Comparison of ENCODE assay signal across 8 cellular contexts in genomic region chr10:71771821-71772617, GRCh38. TPM values are rescaled to one million over a fixed set of nuclear protein-coding genes. Genes with fewer than 3 reads are reported as not detected.
DNase-seq lines count a peak whose midpoint lies in the region; ATAC-seq, FAIRE-seq and TF ChIP-seq lines count a peak whose summit lies in the region.

No MANE protein-coding gene starts in this region.

- in situ Hi-C loops in K562 (cut with MboI): no loop called here

- peaks cover 7% of the 10 kb centered on the region for H3K36me3 ChIP-seq in CD4-positive, alpha-beta memory T cell (ENCODE audit: insufficient read depth, low read length)
- H3K36me3 ChIP-seq in PC-9 (ENCODE audit: low read depth) (peaks cover 6% of the 10 kb centered on the region), K562 (ENCODE audit: control insufficient read depth, insufficient read depth, low read length) (no peaks in the 10 kb centered on the region), liver (ENCODE audit: control insufficient read depth in 4 of 4, insufficient read depth in 3 of 4, low read depth in 1 of 4, low read length in 3 of 4) (no peaks in the 10 kb centered on the region), WERI-Rb-1 (no peaks in the 10 kb centered on the region)

- H2AFZ ChIP-seq in PC-9: no peak overlapping the region
- no peak overlapping the region for H2AFZ ChIP-seq in K562 (ENCODE audit: low read depth, low read length)

- H3K4me1 Mint-ChIP-seq in CD4-positive, alpha-beta memory T cell: peaks cover 55 to 91% (median 69%) of the 10 kb centered on the region in 4 donors

- H3K9me3 Mint-ChIP-seq in CD4-positive, alpha-beta memory T cell: peaks cover 0 to 2% (median 0%) of the 10 kb centered on the region in 8 donors

- no peaks in the 10 kb centered on the region for H3K9me1 ChIP-seq in K562 (ENCODE audit: control insufficient read depth, insufficient read depth, low read length)

- FAIRE-seq in K562 (lab: Jason Lieb, UNC): no peak

- H3K4me3 ChIP-seq in CD4-positive, alpha-beta memory T cell (ENCODE audit: low read length in 2 of 2): peak overlapping the region; percentile 84 to 95
- H3K4me3 ChIP-seq in PC-9 (peak overlapping the region; percentile 81), K562 (no peak overlapping the region), liver (ENCODE audit: low read depth in 1 of 3, low read length in 3 of 3) (peak overlapping the region in 1 of 3 donors; percentile 58), WERI-Rb-1 (ENCODE audit: low read depth, low read length) (no peak overlapping the region)

- TF ChIP-seq RAD21 in K562 (CRISPR knock-in tag; conservative IDR thresholded peaks at IDR 0.05 in 1 of 2, IDR thresholded peaks at IDR 0.05 in 1 of 2) (no peak), liver (IDR thresholded peaks at IDR 0.05) (no peak)

- H3K9ac ChIP-seq in K562 (ENCODE audit: insufficient read depth in 1 of 2, low read depth in 2 of 2, low read length in 2 of 2) (peak overlapping the region in 1 of 2 experiments; percentile 90; a peak in 1 of 4 replicates), liver (ENCODE audit: low read depth in 1 of 2, low read length in 2 of 2) (peak overlapping the region; percentile 45 to 56)

- no peak for TF ChIP-seq EP300 in K562 (IDR thresholded peaks at IDR 0.05; ENCODE audit: low read length)

- H3K4me2 ChIP-seq in PC-9 (peak overlapping the region; percentile 99), K562 (ENCODE audit: insufficient read depth, low read length) (no peak overlapping the region)

- no peaks in the 10 kb centered on the region for H4K20me1 ChIP-seq in PC-9 (ENCODE audit: insufficient read depth)
- peaks cover 3% of the 10 kb centered on the region; the same call in 1 of the 2 replicates for H4K20me1 ChIP-seq in K562 (replicated peaks; ENCODE audit: control insufficient read depth, insufficient read depth, low read length)

- intact Hi-C loops in CD4-positive, alpha-beta memory T cell (cut with micrococcal nuclease): loop anchor here (2.0 to 10.0 kb wide), 2 partner anchors 387 to 957 kb away; partner anchors contain the start of gene SGPL1
- intact Hi-C loops in PC-9 (cut with micrococcal nuclease; ENCODE audit: unreplicated experiment) (loop anchor here (2.0 kb wide), 2 partner anchors 73 to 117 kb away; no protein-coding TSS in a partner anchor), K562 (cut with micrococcal nuclease) (no loop called here)

- H3K9me3 ChIP-seq in CD4-positive, alpha-beta memory T cell (ENCODE audit: control insufficient read depth in 1 of 2, low read length in 2 of 2): no peaks in the 10 kb centered on the region
- H3K9me3 ChIP-seq in PC-9 (ENCODE audit: insufficient read depth, low read depth) (no peaks in the 10 kb centered on the region), K562 (replicated peaks; ENCODE audit: control insufficient read depth, insufficient read depth, low read depth, low read length) (no peaks in the 10 kb centered on the region), liver (ENCODE audit: control insufficient read depth in 4 of 4, low read length in 3 of 4) (no peaks in the 10 kb centered on the region), WERI-Rb-1 (ENCODE audit: severe bottlenecking) (no peaks in the 10 kb centered on the region)

- POLR2A ChIA-PET in CD4-positive, alpha-beta memory T cell (lab: Charles Lee; ENCODE audit: partially characterized antibody): interaction anchor here (0.8 to 18.5 kb wide), 9 partner anchors 25 to 395 kb away, joined by 3 to 1035 read pairs (median 38); partner anchors contain the start of gene PSAP
- POLR2A ChIA-PET in PC-9 (lab: Charles Lee; ENCODE audit: unreplicated experiment): interaction anchor here (0.6 kb wide), 2 partner anchors 79 to 463 kb away, joined by 5 read pairs; partner anchors contain the start of gene PSAP
- POLR2A ChIA-PET in K562 (lab: Yijun Ruan, JAX): interaction anchor here (0.6 to 2.3 kb wide), 7 partner anchors 8 to 898 kb away, joined by 3 to 12 read pairs (median 4); no protein-coding TSS in a partner anchor

- CTCF ChIA-PET in CD4-positive, alpha-beta memory T cell (lab: Charles Lee; ENCODE audit: partially characterized antibody): interaction anchor here (1.0 to 16.3 kb wide), 14 partner anchors 9 to 277 kb away, joined by 3 to 379 read pairs (median 22); partner anchors contain the start of gene C10orf105
- CTCF ChIA-PET in PC-9 (lab: Charles Lee): interaction anchor here (1.0 to 1.6 kb wide), 3 partner anchors 57 to 75 kb away, joined by 3 to 6 read pairs (median 4); no protein-coding TSS in a partner anchor
- CTCF ChIA-PET in K562 (lab: Yijun Ruan, JAX; ENCODE audit: low intra/inter-chr PET ratio): no interaction called here

- no peaks in the 10 kb centered on the region for H3K9me2 ChIP-seq in PC-9 (ENCODE audit: insufficient read depth)

- H3K4me3 Mint-ChIP-seq in CD4-positive, alpha-beta memory T cell: peak overlapping the region; percentile 95 to 97 (median 95)

- peaks cover 84% of the 10 kb centered on the region for H3K4me1 ChIP-seq in CD4-positive, alpha-beta memory T cell (ENCODE audit: insufficient read depth, low read length)
- H3K4me1 ChIP-seq in PC-9 (replicated peaks; ENCODE audit: insufficient read depth): peaks cover 74% of the 10 kb centered on the region
- H3K4me1 ChIP-seq in K562 (replicated peaks in 1 of 2; ENCODE audit: control insufficient read depth in 2 of 2, insufficient read depth in 2 of 2, low read length in 2 of 2): peaks cover 38 to 43% of the 10 kb centered on the region in 2 experiments
- peaks cover 8 to 24% (median 11%) of the 10 kb centered on the region in 4 donors for H3K4me1 ChIP-seq in liver (ENCODE audit: control insufficient read depth in 4 of 4, insufficient read depth in 4 of 4, low read length in 3 of 4)

- H3K36me3 Mint-ChIP-seq in CD4-positive, alpha-beta memory T cell: peaks cover 35 to 48% of the 10 kb centered on the region in 2 donors

- TF ChIP-seq CTCF in PC-9 (conservative IDR thresholded peaks at IDR 0.05) (no peak), K562 (IDR thresholded peaks at IDR 0.05 in 2 of 3, conservative IDR thresholded peaks at IDR 0.05 in 1 of 3; ENCODE audit: insufficient read depth in 2 of 3, low read depth in 1 of 3, low read length in 3 of 3) (no peak), liver (IDR thresholded peaks at IDR 0.05; ENCODE audit: low read depth, low read length, missing input control) (no peak), WERI-Rb-1 (IDR thresholded peaks at IDR 0.05; ENCODE audit: low read depth, low read length) (no peak)

- ATAC-seq in K562: no peak
- no peak for ATAC-seq in HG03457 (IDR thresholded peaks at IDR 0.05; ENCODE audit: unreplicated experiment)

- peak in 1 of 5 donors; percentile 82 for DNase-seq in CD4-positive, alpha-beta memory T cell
- peak; percentile 76 to 79 for DNase-seq in PC-9
- DNase-seq in K562 (ENCODE audit: extremely low read depth in 1 of 4, low spot score in 3 of 4): peak in 3 of 4 experiments; percentile 50 to 67 (median 62)
- peak; percentile 81 for DNase-seq in stromal cell of bone marrow (ENCODE audit: low read depth)
- no peak for DNase-seq in activated CD4-positive, CD25-positive, alpha-beta regulatory T cell (lab: John Stamatoyannopoulos, UW)
- DNase-seq in WERI-Rb-1: no peak

- no peak for TF ChIP-seq POLR2A in K562 (conservative IDR thresholded peaks at IDR 0.05)

- H3K27me3 ChIP-seq in CD4-positive, alpha-beta memory T cell (ENCODE audit: insufficient read depth, low read length): no peaks in the 10 kb centered on the region
- H3K27me3 ChIP-seq in PC-9 (ENCODE audit: insufficient read depth, low read depth) (no peaks in the 10 kb centered on the region), K562 (ENCODE audit: control insufficient read depth in 2 of 2, insufficient read depth in 2 of 2, low read length in 2 of 2) (no peaks in the 10 kb centered on the region), liver (ENCODE audit: control insufficient read depth in 4 of 4, insufficient read depth in 4 of 4, low read length in 3 of 4) (no peaks in the 10 kb centered on the region), WERI-Rb-1 (ENCODE audit: insufficient read depth, low read depth, severe bottlenecking) (no peaks in the 10 kb centered on the region)

- H3F3A ChIP-seq in PC-9 (ENCODE audit: insufficient read depth, low read depth): peaks cover 47% of the 10 kb centered on the region

- peak overlapping the region; percentile 93 for H3K27ac ChIP-seq in CD4-positive, alpha-beta memory T cell (ENCODE audit: low read depth, low read length)
- H3K27ac ChIP-seq in PC-9 (0 out of 2 replicates have a peak overlapping the region, but pooled peaks have one; percentile 53), K562 (ENCODE audit: extremely low read depth, low read depth, low read length) (no peak overlapping the region), liver (ENCODE audit: low read depth in 1 of 2, low read length in 2 of 2) (peak overlapping the region; percentile 33 to 74), WERI-Rb-1 (no peak overlapping the region)

- no peaks in the 10 kb centered on the region for H3K27me3 Mint-ChIP-seq in CD4-positive, alpha-beta memory T cell

- 13% methylated on average over 2 of the region's 2 CpGs for WGBS in K562 (ENCODE audit: insufficient coverage, low coverage, missing lambda C conversion rate)
- WGBS in liver: 64% methylated on average over 2 of the region's 2 CpGs

- peak overlapping the region; percentile 92 to 99 (median 95) for H3K27ac Mint-ChIP-seq in CD4-positive, alpha-beta memory T cell

- BruUV-seq in PC-9 (replicated peaks; lab: Mats Ljungman, UMichigan): no TSS peak
- TSS peak; percentile 37 for BruUV-seq in K562 (replicated peaks; lab: Mats Ljungman, UMichigan)

- peaks cover 43% of the 10 kb centered on the region for H3K79me2 ChIP-seq in PC-9 (ENCODE audit: low read depth)
- H3K79me2 ChIP-seq in K562 (ENCODE audit: control insufficient read depth, insufficient read depth, low read length): no peaks in the 10 kb centered on the region; the same call in 2 of the 3 replicates

RNA-seq across cellular contexts. Expression of gene VSIR, which starts 1.3 kb away (rescaled TPM):
- 10 to 100 TPM; 97.8 to 98.4 TPM for total RNA-seq in CD4-positive, alpha-beta memory T cell
- polyA plus RNA-seq in CD4-positive, alpha-beta memory T cell: 100 to 1,000 TPM; 350 to 372 TPM
- total RNA-seq in PC-9 (2021) (57.7 and 59.3 TPM in 2 replicates), K562 (2014; rRNA removed) (12.7 and 13.1 TPM in 2 replicates), K562 (2014; rRNA removed; fragmentation: Illumina TruSeq; extraction: Trizol) (2.4 and 3.0 TPM in 2 replicates), K562 (2015; rRNA removed; fragmentation: Illumina TruSeq; extraction: Trizol) (20.1 and 20.5 TPM in 2 replicates), K562 (2021) (15.2 and 15.7 TPM in 2 replicates), liver (10 to 100 TPM; 11.3 to 12.2 TPM)
- 4.2 and 14.4 TPM in 2 replicates for total RNA-seq in K562 (2011; cell fraction: chromatin; rRNA removed; ENCODE audit: low replicate concordance)
- 9.6 and 14.8 TPM in 2 replicates for total RNA-seq in K562 (2011; cell fraction: nucleolus; rRNA removed)
- 9.2 and 10.6 TPM in 2 replicates for total RNA-seq in K562 (2011; cell fraction: nucleoplasm; rRNA removed)
- polyA plus RNA-seq in K562 (2011; rRNA removed) (6.3 and 7.9 TPM in 2 replicates), K562 (2014; fragmentation: Illumina TruSeq; extraction: Trizol) (12.1 and 15.1 TPM in 2 replicates), K562 (2014; fragmentation: Nextera tagmentation; extraction: Ambion mirVana) (under 1 TPM; 0.14 to 0.41 TPM), K562 (2014; rRNA removed) (9.3 and 12.6 TPM in 2 replicates), liver (10 to 100 TPM in 1 of 2 donors, 1 to 10 TPM in 1; 7.2 to 10.3 TPM)
- polyA plus RNA-seq in K562 (2011; cell fraction: cytosol; rRNA removed): 4.8 and 19.8 TPM in 2 replicates
- 7.5 and 24.7 TPM in 2 replicates for polyA plus RNA-seq in K562 (2011; cell fraction: nucleus; rRNA removed)
- 17.5 and 209 TPM in 2 replicates for polyA plus RNA-seq in K562 (2012)
- polyA minus RNA-seq in K562 (2011; rRNA and poly(A)+ RNA removed): 2.1 and 6.2 TPM in 2 replicates
- 4.9 and 8.1 TPM in 2 replicates for polyA minus RNA-seq in K562 (2011; cell fraction: cytosol; rRNA and poly(A)+ RNA removed)
- 6.1 and 8.9 TPM in 2 replicates for polyA minus RNA-seq in K562 (2011; cell fraction: nucleus; rRNA and poly(A)+ RNA removed)

RNA-seq across cellular contexts. Expression of gene C10orf105, which starts 52.4 kb away (rescaled TPM):
- total RNA-seq in CD4-positive, alpha-beta memory T cell: under 1 TPM; 0.11 to 0.12 TPM
- polyA plus RNA-seq in CD4-positive, alpha-beta memory T cell: under 1 TPM; 0.07 TPM
- total RNA-seq in PC-9 (2021): not detected in 2 replicates
- 0.09 TPM in 1 of 2 replicates, not detected in the other for total RNA-seq in K562 (2011; cell fraction: chromatin; rRNA removed; ENCODE audit: low replicate concordance)
- 0.17 TPM in 1 of 2 replicates, not detected in the other for total RNA-seq in K562 (2011; cell fraction: nucleolus; rRNA removed)
- not detected in 2 replicates for total RNA-seq in K562 (2011; cell fraction: nucleoplasm; rRNA removed)
- not detected in 2 replicates for total RNA-seq in K562 (2014; rRNA removed)
- 0.03 and 0.04 TPM in 2 replicates for total RNA-seq in K562 (2014; rRNA removed; fragmentation: Illumina TruSeq; extraction: Trizol)
- 0.15 and 0.25 TPM in 2 replicates for total RNA-seq in K562 (2015; rRNA removed; fragmentation: Illumina TruSeq; extraction: Trizol)
- total RNA-seq in K562 (2021): 0.09 TPM in 2 replicates
- polyA plus RNA-seq in K562 (2011; rRNA removed): 0.04 TPM in 2 replicates
- 0.01 and 0.12 TPM in 2 replicates for polyA plus RNA-seq in K562 (2011; cell fraction: cytosol; rRNA removed)
- polyA plus RNA-seq in K562 (2011; cell fraction: nucleus; rRNA removed): 0.10 TPM in 1 of 2 replicates, not detected in the other
- 0.40 and 0.58 TPM in 2 replicates for polyA plus RNA-seq in K562 (2012)
- 0.03 and 0.07 TPM in 2 replicates for polyA plus RNA-seq in K562 (2014; fragmentation: Illumina TruSeq; extraction: Trizol)
- polyA plus RNA-seq in K562 (2014; fragmentation: Nextera tagmentation; extraction: Ambion mirVana): not detected
- polyA plus RNA-seq in K562 (2014; rRNA removed): 0.04 and 0.11 TPM in 2 replicates
- polyA minus RNA-seq in K562 (2011; rRNA and poly(A)+ RNA removed): 0.18 TPM in 1 of 2 replicates, not detected in the other
- 0.19 TPM in 1 of 2 replicates, not detected in the other for polyA minus RNA-seq in K562 (2011; cell fraction: cytosol; rRNA and poly(A)+ RNA removed)
- under 0.01 and 0.11 TPM in 2 replicates for polyA minus RNA-seq in K562 (2011; cell fraction: nucleus; rRNA and poly(A)+ RNA removed)
- under 1 TPM in 1 of 2 donors, not detected in 1; under 0.01 TPM for total RNA-seq in liver
- under 1 TPM in 1 of 2 donors, not detected in 1; 0.07 TPM for polyA plus RNA-seq in liver

Comparison
In these comparisons a context has a peak if more than half of its experiments do, and no peak if none do; other contexts are left out.
1. DNase-seq: peak in PC-9 (2 of 2), K562 (3 of 4) and stromal cell of bone marrow (single experiment); none in activated CD4-positive, CD25-positive, alpha-beta regulatory T cell (0 of 4) and WERI-Rb-1 (single experiment).
2. H3K27ac ChIP-seq: peak in CD4-positive, alpha-beta memory T cell (single experiment), PC-9 (single experiment) and liver (2 of 2); none in K562 (single experiment) and WERI-Rb-1 (single experiment).
3. H3K4me3 ChIP-seq: peak in CD4-positive, alpha-beta memory T cell (2 of 2) and PC-9 (single experiment); none in K562 (single experiment) and WERI-Rb-1 (single experiment).